19 cellular contexts compared by ENCODE assay signal in the genomic region with DNA sequence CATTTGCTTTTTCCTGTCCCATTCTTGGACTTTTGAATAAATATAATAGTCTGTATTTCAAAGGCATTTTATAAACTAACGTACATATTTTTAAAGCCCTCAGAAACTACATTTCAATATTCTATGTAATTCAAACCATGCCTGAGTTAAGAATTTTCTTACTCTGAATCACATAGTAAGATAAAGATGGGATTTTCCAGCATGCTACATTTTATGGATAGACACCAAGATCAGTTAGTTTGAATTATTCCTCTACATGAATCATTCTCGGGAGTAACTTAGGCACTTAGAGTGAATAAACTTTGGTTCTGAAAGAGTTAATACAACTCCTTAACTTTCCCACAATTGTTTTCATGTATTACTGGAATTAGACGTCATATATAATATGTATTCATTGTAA.
"Had no signal": no experiment of that assay in that cellular context is flagged by ENCODE, and none has a peak within 500 bp of the region (broad histone marks: within the 10 kb centered on the region; RNA-seq: fewer than 3 reads in every experiment).

No MANE protein-coding gene starts in this region.

- ATAC-seq: left ventricle myocardium superior; lower lobe of right lung; naive thymus-derived CD8-positive, alpha-beta T cell; sciatic nerve; stimulated activated naive B cell treated with anti-CD40 and anti-IgM and Interleukin-4, amounts not matched to agents 10 μg/mL and 1 μg/mL and 100 μg/mL, for 72 hours had no signal

- H3K4me1 ChIP-seq: lower lobe of right lung, prostate gland, right atrium auricular region, tibial nerve, vagina had no signal

- DNase-seq: dermis blood vessel endothelial cell; effector memory CD4-positive, alpha-beta T cell; erythroblast; esophagus squamous epithelium; foreskin melanocyte; glutamatergic neuron; left ventricle myocardium superior; lower lobe of right lung; naive thymus-derived CD8-positive, alpha-beta T cell; nephron progenitor cell; nucleus accumbens; stimulated activated CD4-positive, alpha-beta T cell treated with anti-CD3 and anti-CD28 coated beads, Interleukin-2, amount 100 ng/mL, for 48 hours; stimulated activated naive B cell treated with anti-CD40 and anti-IgM and Interleukin-4, amounts not matched to agents 10 μg/mL and 1 μg/mL and 100 μg/mL, for 72 hours had no signal

- H3K36me3 ChIP-seq: esophagus squamous epithelium, lower lobe of right lung, prostate gland, right atrium auricular region, thoracic aorta, tibial nerve, vagina had no signal

- H3K27me3 ChIP-seq: esophagus squamous epithelium, right atrium auricular region, tibial nerve, vagina had no signal

- H3K9me3 ChIP-seq: esophagus squamous epithelium, lower lobe of right lung, prostate gland, right atrium auricular region, thoracic aorta, tibial nerve, vagina had no signal

- H3K4me3 ChIP-seq: esophagus squamous epithelium, lower lobe of right lung, prostate gland, right atrium auricular region, thoracic aorta, tibial nerve, vagina had no signal

- H3K27ac ChIP-seq: esophagus squamous epithelium, lower lobe of right lung, prostate gland, right atrium auricular region, thoracic aorta, tibial nerve, vagina had no signal
